Comparison of ENCODE assay signal across 21 cellular contexts in genomic region chr13:43220873-43221578, GRCh38.
A peak's percentile ranks its signal among the peaks of the same experiment; 100 is the strongest.
DNase-seq lines count a peak whose midpoint lies in the region; ATAC-seq and TF ChIP-seq lines count a peak whose summit lies in the region.
"Had no signal": no experiment of that assay in that cellular context is flagged by ENCODE, and none has a peak within 500 bp of the region (broad histone marks: within the 10 kb centered on the region; RNA-seq: fewer than 3 reads in every experiment).

No MANE protein-coding gene starts in this region.

- H3K4me3 Mint-ChIP-seq in osteocyte (ENCODE audit: unreplicated experiment): no peak overlapping the region
- H3K4me3 Mint-ChIP-seq in activated naive CD4-positive, alpha-beta T cell treated with anti-CD3 and anti-CD28 coated beads, Interleukin-2, amount 10 ng/mL, durations not matched to agents 7 days and 5 days: no peak overlapping the region
- H3K4me3 Mint-ChIP-seq: B cell; CD4-positive, alpha-beta T cell; CD8-positive, alpha-beta T cell had no signal

- H3K9me2 ChIP-seq in SK-N-SH: no peaks in the 10 kb centered on the region

- 90% methylated on average over 7 of the region's 7 CpGs for WGBS in SK-N-SH (ENCODE audit: low lambda C conversion rate)
- no CpG with 5 or more reads among the region's 7 CpGs for WGBS in trophoblast cell (ENCODE audit: extremely low coverage, insufficient coverage, insufficient read length)

- H3K27me3 Mint-ChIP-seq in osteocyte (ENCODE audit: unreplicated experiment): no peaks in the 10 kb centered on the region
- peaks cover 6% of the 10 kb centered on the region for H3K27me3 Mint-ChIP-seq in activated naive CD4-positive, alpha-beta T cell treated with anti-CD3 and anti-CD28 coated beads, Interleukin-2, amount 10 ng/mL, durations not matched to agents 7 days and 5 days

- POLR2A ChIA-PET in SK-N-SH (lab: Yijun Ruan, JAX): no interaction called here

- peaks cover 25% of the 10 kb centered on the region for H3K4me1 Mint-ChIP-seq in osteocyte (ENCODE audit: unreplicated experiment)
- no peaks in the 10 kb centered on the region for H3K4me1 Mint-ChIP-seq in activated naive CD4-positive, alpha-beta T cell treated with anti-CD3 and anti-CD28 coated beads, Interleukin-2, amount 10 ng/mL, durations not matched to agents 7 days and 5 days
- H3K4me1 Mint-ChIP-seq: B cell had no signal

- peak overlapping the region; percentile 57 for H3K27ac Mint-ChIP-seq in osteocyte (ENCODE audit: unreplicated experiment)
- H3K27ac Mint-ChIP-seq in activated naive CD4-positive, alpha-beta T cell treated with anti-CD3 and anti-CD28 coated beads, Interleukin-2, amount 10 ng/mL, durations not matched to agents 7 days and 5 days: no peak overlapping the region
- H3K27ac Mint-ChIP-seq: B cell; CD4-positive, alpha-beta T cell; CD8-positive, alpha-beta T cell had no signal

- H3K27me3 ChIP-seq in SK-N-SH (ENCODE audit: insufficient read depth): no peaks in the 10 kb centered on the region
- H3K27me3 ChIP-seq in trophoblast cell (ENCODE audit: insufficient read depth, low read length): no peaks in the 10 kb centered on the region
- H3K27me3 ChIP-seq: BLaER1 treated with 17β-estradiol and CSF1 and Interleukin-3, amounts not matched to agents 10 nM and 100 nM had no signal

- H4K20me1 ChIP-seq in SK-N-SH (ENCODE audit: insufficient read depth): no peaks in the 10 kb centered on the region
- H4K20me1 ChIP-seq: BLaER1 treated with 17β-estradiol and CSF1 and Interleukin-3, amounts not matched to agents 10 nM and 100 nM had no signal

- CTCF ChIA-PET in SK-N-SH (lab: Yijun Ruan, JAX): interaction anchor here (1.4 kb wide), 1 partner anchor 44 kb away, joined by 3 read pairs; no protein-coding TSS in a partner anchor
- CTCF ChIA-PET in activated naive CD4-positive, alpha-beta T cell treated with anti-CD3 and anti-CD28 coated beads, Interleukin-2, amount 10 ng/mL, durations not matched to agents 7 days and 5 days (lab: Charles Lee): no interaction called here

- DNase-seq in SK-N-SH (no peak), islet precursor cell (peak; percentile 55), osteocyte (ENCODE audit: extremely low spot score, unreplicated experiment) (no peak), trophoblast cell (peak; percentile 8 to 34)
- DNase-seq in activated naive CD4-positive, alpha-beta T cell treated with anti-CD3 and anti-CD28 coated beads, Interleukin-2, amount 10 ng/mL, durations not matched to agents 7 days and 5 days: no peak
- DNase-seq: AML-193; Caco-2; Calu3; CD4-positive, alpha-beta T cell; CD8-positive, alpha-beta T cell; DMS79 treated with DMSO at 0.1 percent for 48 hours; GDM1 had no signal

- H3K79me1 ChIP-seq in trophoblast cell (ENCODE audit: low read length): no peaks in the 10 kb centered on the region

- no peak overlapping the region for H3K18ac ChIP-seq in trophoblast cell (ENCODE audit: low read length)

- no peak overlapping the region for H4K8ac ChIP-seq in trophoblast cell (ENCODE audit: low read depth, low read length)

- H3K14ac ChIP-seq in trophoblast cell (ENCODE audit: low read length): no peak overlapping the region

- no peak overlapping the region for H2BK120ac ChIP-seq in trophoblast cell (ENCODE audit: insufficient read depth, low read length, poor library complexity)

- ATAC-seq in SK-N-SH treated with all-trans-retinoic acid at 6 μM for 48 hours (no peak), GM18870 (IDR thresholded peaks at IDR 0.05; ENCODE audit: unreplicated experiment) (no peak), GM21528 (IDR thresholded peaks at IDR 0.05; ENCODE audit: low FRiP score, unreplicated experiment) (no peak)
- ATAC-seq: A549; CD8-positive, alpha-beta T cell; GM12878 had no signal

- H3K79me2 ChIP-seq in SK-N-SH (ENCODE audit: insufficient read depth) (no peaks in the 10 kb centered on the region), trophoblast cell (ENCODE audit: control insufficient read depth, insufficient read depth, low read length, poor library complexity) (no peaks in the 10 kb centered on the region)

- no peak overlapping the region for H3K23ac ChIP-seq in trophoblast cell (ENCODE audit: low read length)

- H3K9ac ChIP-seq in SK-N-SH (no peak overlapping the region), trophoblast cell (ENCODE audit: low read length) (no peak overlapping the region)
- H3K9ac ChIP-seq: BLaER1 treated with 17β-estradiol and CSF1 and Interleukin-3, amounts not matched to agents 10 nM and 100 nM had no signal

- no peak overlapping the region for H2AK5ac ChIP-seq in trophoblast cell (ENCODE audit: low read length)

- H3K4me3 ChIP-seq in SK-N-SH (ENCODE audit: low read depth in 2 of 2, low read length in 1 of 2) (no peak overlapping the region), trophoblast cell (ENCODE audit: low read depth, low read length) (no peak overlapping the region)
- H3K4me3 ChIP-seq: A549; BLaER1 treated with 17β-estradiol and CSF1 and Interleukin-3, amounts not matched to agents 10 nM and 100 nM; GM12878 had no signal

- H3K9me3 ChIP-seq in SK-N-SH: no peaks in the 10 kb centered on the region
- no peaks in the 10 kb centered on the region for H3K9me3 ChIP-seq in trophoblast cell (ENCODE audit: insufficient read depth, low read depth, low read length)
- H3K9me3 ChIP-seq: A549; BLaER1 treated with 17β-estradiol and CSF1 and Interleukin-3, amounts not matched to agents 10 nM and 100 nM; Caco-2 had no signal

- TF ChIP-seq CTCF in SK-N-SH (IDR thresholded peaks at IDR 0.05) (no peak), osteocyte (IDR thresholded peaks at IDR 0.05) (no peak)

- H4K91ac ChIP-seq in trophoblast cell (ENCODE audit: low read depth, low read length): no peak overlapping the region

- no peak overlapping the region for H4K12ac ChIP-seq in trophoblast cell (ENCODE audit: low read depth, low read length)

- no peak overlapping the region for H3K4me2 ChIP-seq in SK-N-SH
- no peak overlapping the region for H3K4me2 ChIP-seq in trophoblast cell (ENCODE audit: low read length)
- H3K4me2 ChIP-seq: A549; BLaER1 treated with 17β-estradiol and CSF1 and Interleukin-3, amounts not matched to agents 10 nM and 100 nM had no signal

- H2AFZ ChIP-seq in SK-N-SH (ENCODE audit: low read depth) (no peak overlapping the region), trophoblast cell (ENCODE audit: insufficient read depth, low read length, poor library complexity) (no peak overlapping the region)

- no peak overlapping the region for H3K4ac ChIP-seq in trophoblast cell (ENCODE audit: low read depth, low read length)

- H3K36me3 Mint-ChIP-seq in osteocyte (ENCODE audit: unreplicated experiment): peaks cover 2% of the 10 kb centered on the region
- H3K36me3 Mint-ChIP-seq in activated naive CD4-positive, alpha-beta T cell treated with anti-CD3 and anti-CD28 coated beads, Interleukin-2, amount 10 ng/mL, durations not matched to agents 7 days and 5 days: no peaks in the 10 kb centered on the region
- H3K36me3 Mint-ChIP-seq: CD8-positive, alpha-beta T cell had no signal

- no peaks in the 10 kb centered on the region for H3K9me3 Mint-ChIP-seq in osteocyte (ENCODE audit: unreplicated experiment)
- no peaks in the 10 kb centered on the region for H3K9me3 Mint-ChIP-seq in activated naive CD4-positive, alpha-beta T cell treated with anti-CD3 and anti-CD28 coated beads, Interleukin-2, amount 10 ng/mL, durations not matched to agents 7 days and 5 days
- H3K9me3 Mint-ChIP-seq: CD4-positive, alpha-beta T cell; CD8-positive, alpha-beta T cell had no signal

- no peaks in the 10 kb centered on the region for H3F3A ChIP-seq in SK-N-SH (replicated peaks; ENCODE audit: insufficient read depth)

- no peak overlapping the region for H2BK12ac ChIP-seq in trophoblast cell (ENCODE audit: low read length)

- H3K36me3 ChIP-seq in SK-N-SH (replicated peaks in 1 of 2; ENCODE audit: control insufficient read depth in 1 of 2, insufficient read depth in 2 of 2, low read length in 1 of 2) (no peaks in the 10 kb centered on the region), trophoblast cell (ENCODE audit: control insufficient read depth in 1 of 2, insufficient read depth in 2 of 2, low read length in 2 of 2) (no peaks in the 10 kb centered on the region)
- H3K36me3 ChIP-seq: BLaER1 treated with 17β-estradiol and CSF1 and Interleukin-3, amounts not matched to agents 10 nM and 100 nM had no signal

- no peak for TF ChIP-seq EP300 in SK-N-SH (IDR thresholded peaks at IDR 0.05; ENCODE audit: borderline replicate concordance in 1 of 2, low read depth in 1 of 2, low read length in 1 of 2)

- no peak overlapping the region for H2BK5ac ChIP-seq in trophoblast cell (ENCODE audit: low read depth, low read length, poor library complexity)

- TF ChIP-seq RAD21 in SK-N-SH (IDR thresholded peaks at IDR 0.05; ENCODE audit: low read length): no peak

- H3K27ac ChIP-seq in SK-N-SH (ENCODE audit: low read depth in 2 of 2, low read length in 1 of 2) (no peak overlapping the region), trophoblast cell (ENCODE audit: low read depth, low read length) (peak overlapping the region; percentile 14)
- H3K27ac ChIP-seq: 22Rv1; A549; BLaER1 treated with 17β-estradiol and CSF1 and Interleukin-3, amounts not matched to agents 10 nM and 100 nM; C4-2B had no signal

- H3K4me1 ChIP-seq in SK-N-SH (ENCODE audit: control insufficient read depth in 1 of 2, insufficient read depth in 2 of 2, low read depth in 1 of 2, low read length in 1 of 2) (peaks cover 0 to 6% of the 10 kb centered on the region in 2 experiments; a peak in 1 of 4 replicates), trophoblast cell (ENCODE audit: control insufficient read depth in 1 of 2, insufficient read depth in 2 of 2, low read length in 2 of 2) (peaks cover 2 to 8% of the 10 kb centered on the region in 2 experiments)
- H3K4me1 ChIP-seq: A549; BLaER1 treated with 17β-estradiol and CSF1 and Interleukin-3, amounts not matched to agents 10 nM and 100 nM; Caco-2 had no signal

TF ChIP-seq in SK-N-SH, 30 proteins besides CTCF, POLR2A, EP300 and RAD21 (continues in another document):
- TF ChIP-seq GATA2 (CRISPR knock-in tag; IDR thresholded peaks at IDR 0.05): 0 out of 2 replicates have a peak, but pooled peaks have one; percentile 34
- no peak for TF ChIP-seq NRF1 (IDR thresholded peaks at IDR 0.05; ENCODE audit: low read depth, low read length)
- no peak for TF ChIP-seq TAF1 (IDR thresholded peaks at IDR 0.05; ENCODE audit: borderline replicate concordance, low read depth, low read length)

TF ChIP-seq in SK-N-SH treated with all-trans-retinoic acid at 6 μM for 48 hours, 23 proteins besides CTCF, POLR2A, EP300 and RAD21 (continues in another document):
- TF ChIP-seq TCF4 (CRISPR knock-in tag; IDR thresholded peaks at IDR 0.05; ENCODE audit: borderline replicate concordance) (no peak), ESRRG (CRISPR knock-in tag; IDR thresholded peaks at IDR 0.05) (no peak), GLIS3 (CRISPR knock-in tag; IDR thresholded peaks at IDR 0.05) (no peak), ZNF565 (CRISPR knock-in tag; conservative IDR thresholded peaks at IDR 0.05; ENCODE audit: low read depth) (no peak)

Comparison
In these comparisons a context has a peak if more than half of its experiments do, and no peak if none do; other contexts are left out.
1. DNase-seq: peak in islet precursor cell (single experiment) and trophoblast cell (2 of 2); none in SK-N-SH (single experiment), osteocyte (single experiment) and activated naive CD4-positive, alpha-beta T cell treated with anti-CD3 and anti-CD28 coated beads, Interleukin-2, amount 10 ng/mL, durations not matched to agents 7 days and 5 days (single experiment).